In the genomic region with DNA sequence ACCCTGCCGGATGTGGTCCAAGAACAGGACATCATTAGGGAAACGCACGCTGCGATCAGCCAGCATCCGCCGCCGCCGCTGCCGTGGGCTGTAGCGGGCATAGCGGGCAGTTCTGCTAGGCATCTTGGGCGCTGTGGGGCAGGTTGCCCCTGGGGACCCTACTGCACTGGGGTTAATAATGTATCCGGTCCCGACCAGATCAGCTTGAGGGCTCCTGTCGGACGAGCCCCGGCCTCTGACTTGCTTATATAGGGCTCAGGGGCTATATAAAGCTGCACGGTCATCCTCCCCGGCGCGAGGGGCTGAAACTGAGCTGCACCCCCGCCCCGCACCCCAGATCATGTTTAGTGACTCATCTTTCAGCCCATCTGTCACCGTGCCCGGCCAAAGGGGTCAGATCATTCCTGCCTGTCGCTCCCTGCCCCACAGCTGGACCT, we compare ENCODE assay signal across 8 cellular contexts. TPM values are rescaled to one million over a fixed set of nuclear protein-coding genes. Genes with fewer than 3 reads are reported as not detected.
A peak's percentile ranks its signal among the peaks of the same experiment; 100 is the strongest.
DNase-seq lines count a peak whose midpoint lies in the region; ATAC-seq and TF ChIP-seq lines count a peak whose summit lies in the region.

Gene PPP1R27 (minus strand): TSS at position 220 of the 437 bp plus-strand sequence. CDS start 97 bp downstream, at position 123.

- POLR2A ChIA-PET in HEK293 (lab: Yijun Ruan, JAX): interaction anchor here (0.8 to 1.6 kb wide), 3 partner anchors 9 to 26 kb away, joined by 5 to 7 read pairs (median 6); no protein-coding TSS in a partner anchor

- peak within 1 kb of the TSS; percentile 92 for H3K4me3 Mint-ChIP-seq in glutamatergic neuron (ENCODE audit: unreplicated experiment)

- H3K27ac Mint-ChIP-seq in glutamatergic neuron (ENCODE audit: unreplicated experiment): peak within 1 kb of the TSS; percentile 86

- H3K4me1 Mint-ChIP-seq in glutamatergic neuron (ENCODE audit: low read depth, unreplicated experiment): peaks cover 7% of the 10 kb centered on the region

- ATAC-seq in HG03135 (IDR thresholded peaks at IDR 0.05; ENCODE audit: unreplicated experiment) (no peak), GM21367 (IDR thresholded peaks at IDR 0.05; ENCODE audit: unreplicated experiment) (no peak), GM18519 (IDR thresholded peaks at IDR 0.05; ENCODE audit: low FRiP score, unreplicated experiment) (no peak)

- H3K36me3 Mint-ChIP-seq in glutamatergic neuron (ENCODE audit: unreplicated experiment): no peaks in the 10 kb centered on the region

- no peaks in the 10 kb centered on the region for H3K4me1 ChIP-seq in HEK293 (ENCODE audit: control insufficient read depth, insufficient read depth, low read length)
- H3K4me1 ChIP-seq in skeletal muscle satellite cell (ENCODE audit: control insufficient read depth, insufficient read depth, low read length): peaks cover 22% of the 10 kb centered on the region

- CTCF ChIA-PET in HEK293 (lab: Yijun Ruan, JAX): interaction anchor here (3.0 kb wide), 1 partner anchor 13 kb away, joined by 12 read pairs; no protein-coding TSS in a partner anchor

- DNase-seq in glutamatergic neuron: no peak
- no peak for DNase-seq in activated CD8-positive, alpha-beta memory T cell treated with anti-CD3 and anti-CD28 coated beads, Interleukin-2, amount 50 U/mL, for 4 hours

- H3K27ac ChIP-seq in HEK293 (ENCODE audit: extremely low read depth, low read depth, low read length) (peak within 1 kb of the TSS; percentile 95), VCaP (peak within 1 kb of the TSS; percentile 98)

- peaks cover 10% of the 10 kb centered on the region for H3K27me3 Mint-ChIP-seq in glutamatergic neuron (ENCODE audit: unreplicated experiment)

- peak within 1 kb of the TSS; percentile 88 for H3K4me2 ChIP-seq in skeletal muscle satellite cell (ENCODE audit: low read length)

- H3K4me3 ChIP-seq in HEK293 (ENCODE audit: low read depth, low read length): peak within 1 kb of the TSS; percentile 77
- H3K4me3 ChIP-seq in skeletal muscle satellite cell (ENCODE audit: low read length): peak within 1 kb of the TSS; percentile 80

- peaks cover 0 to 4% of the 10 kb centered on the region in 2 experiments; a peak in 1 of 3 replicates for H3K36me3 ChIP-seq in HEK293 (ENCODE audit: control insufficient read depth in 2 of 2, insufficient read depth in 1 of 2, low read length in 2 of 2)
- H3K36me3 ChIP-seq in skeletal muscle satellite cell (ENCODE audit: insufficient read depth, low read length): peaks cover 3% of the 10 kb centered on the region

- TF ChIP-seq CTCF in HEK293 (tag by site-specific recombination; IDR thresholded peaks at IDR 0.05): no peak
- TF ChIP-seq CTCF in VCaP (conservative IDR thresholded peaks at IDR 0.05): no peak
- no peak for TF ChIP-seq CTCF in glutamatergic neuron (IDR thresholded peaks at IDR 0.05; ENCODE audit: partially characterized antibody, unreplicated experiment)

- peak within 1 kb of the TSS; percentile 99 for H3K9ac ChIP-seq in skeletal muscle satellite cell (ENCODE audit: low read depth, low read length)

- no peaks in the 10 kb centered on the region for H3K27me3 ChIP-seq in skeletal muscle satellite cell (ENCODE audit: control insufficient read depth, insufficient read depth, low read length)

- H3K9me3 ChIP-seq in HEK293 (ENCODE audit: control insufficient read depth, insufficient read depth, low read depth, low read length) (no peaks in the 10 kb centered on the region), skeletal muscle satellite cell (replicated peaks; ENCODE audit: low read length) (no peaks in the 10 kb centered on the region)

- H3K9me3 Mint-ChIP-seq in glutamatergic neuron (ENCODE audit: unreplicated experiment): peaks cover 9% of the 10 kb centered on the region

TF ChIP-seq in HEK293, 187 proteins besides CTCF, POLR2A, EP300 and RAD21:
- TF ChIP-seq ELK4 (IDR thresholded peaks at IDR 0.05; ENCODE audit: borderline replicate concordance, low read depth, low read length) (no peak), ZNF112 (tag by site-specific recombination; IDR thresholded peaks at IDR 0.05) (no peak), SCRT2 (tag by site-specific recombination; IDR thresholded peaks at IDR 0.05) (0 out of 2 replicates have a peak, but pooled peaks have one; percentile 19), ZNF433 (tag by site-specific recombination; IDR thresholded peaks at IDR 0.05; ENCODE audit: low read depth) (no peak)
TF ChIP-seq in HEK293: peak in this region for 1.

RNA-seq across cellular contexts. Expression of gene PPP1R27, which starts in this region (rescaled TPM):
- total RNA-seq in glutamatergic neuron (ENCODE audit: unreplicated experiment): 0.81 TPM
- total RNA-seq in skeletal muscle satellite cell (2012; rRNA removed): 0.44 TPM in 1 of 2 replicates, not detected in the other
